Comparison of ENCODE assay signal across 17 cellular contexts in the genomic region with DNA sequence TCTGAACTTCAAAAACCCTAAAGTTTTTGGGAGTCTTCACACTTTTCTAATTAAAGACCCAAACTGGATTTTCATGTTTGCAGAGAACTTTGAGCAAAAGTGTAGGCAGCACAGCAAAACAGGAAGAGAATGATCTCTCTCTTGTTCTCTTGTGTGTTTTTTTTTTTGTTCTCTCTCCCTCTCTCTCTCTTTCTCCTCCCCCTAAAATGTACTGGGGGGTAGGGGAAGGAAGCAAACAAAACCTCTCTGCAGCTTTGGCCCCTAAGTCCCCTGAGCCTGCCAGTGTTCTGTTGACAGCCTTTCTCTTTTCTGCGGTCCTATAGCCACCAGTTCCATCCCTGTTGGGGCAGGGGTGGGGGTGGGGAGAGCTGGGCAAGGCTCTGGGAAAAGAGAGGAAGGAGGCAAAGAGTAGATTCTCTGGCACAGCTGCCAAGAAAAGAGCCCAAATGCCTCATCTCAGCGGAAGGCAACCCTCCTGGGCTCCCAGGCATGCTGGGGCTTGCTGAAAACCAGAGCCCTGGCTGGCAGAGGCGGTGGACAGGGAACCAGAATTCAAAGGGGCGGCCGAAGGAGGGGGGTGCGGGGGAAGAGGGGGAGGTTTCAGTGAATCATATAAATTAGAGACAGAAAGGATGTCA.
DNase-seq lines count a peak whose midpoint lies in the region; FAIRE-seq and TF ChIP-seq lines count a peak whose summit lies in the region.
"Had no signal": no experiment of that assay in that cellular context is flagged by ENCODE, and none has a peak within 500 bp of the region (broad histone marks: within the 10 kb centered on the region; RNA-seq: fewer than 3 reads in every experiment).

No MANE protein-coding gene starts in this region.

- peaks cover 0 to 5% (median 0%) of the 10 kb centered on the region in 4 donors for H3K27me3 ChIP-seq in esophagus muscularis mucosa

- TF ChIP-seq EP300 in esophagus muscularis mucosa (IDR thresholded peaks at IDR 0.05) = no peak

- peaks cover 0 to 23% (median 18%) of the 10 kb centered on the region in 4 donors for H3K9me3 ChIP-seq in esophagus muscularis mucosa

- intact Hi-C loops in esophagus muscularis mucosa (cut with DNase I) = no loop called here

- peaks cover 0 to 8% (median 2%) of the 10 kb centered on the region in 4 donors for H3K4me1 ChIP-seq in esophagus muscularis mucosa
- H3K4me1 ChIP-seq: parathyroid adenoma had no signal

- TF ChIP-seq CTCF in esophagus muscularis mucosa (IDR thresholded peaks at IDR 0.05) = no peak

- DNase-seq in NCI-H524 (lab: John Stamatoyannopoulos, UW) (peak; percentile 47 to 67), NCI-H524 treated with DMSO at 0.1 percent for 48 hours (lab: John Stamatoyannopoulos, UW) (no peak), SW480 (ENCODE audit: low spot score) (peak; percentile 96), glomerular visceral epithelial cell (ENCODE audit: extremely low spot score) (peak; percentile 58), urothelium cell line (ENCODE audit: low spot score) (peak; percentile 94), HCEC 1CT (no peak), esophagus muscularis mucosa (ENCODE audit: extremely low spot score) (no peak), GM03348 (ENCODE audit: low spot score) (no peak)
- DNase-seq: 8988T; activated CD4-positive, alpha-beta T cell treated with anti-CD3 and anti-CD28 coated beads, Interleukin-2, amount 50 U/mL, for 1 hour; activated gamma-delta T cell; DND-41; left ventricle myocardium inferior; stimulated activated CD4-positive, alpha-beta T cell treated with anti-CD3 and anti-CD28 coated beads, Interleukin-2, amount 100 ng/mL, for 48 hours; stimulated activated naive CD8-positive, alpha-beta T cell treated with anti-CD3 and anti-CD28 coated beads, Interleukin-15, Interleukin-2, amounts not matched to agents 100 U/mL and 50 U/mL, for 24 hours had no signal

- no peak overlapping the region for H3K4me3 ChIP-seq in esophagus muscularis mucosa
- H3K4me3 ChIP-seq: left ventricle myocardium inferior had no signal

- no peak overlapping the region for H3K27ac ChIP-seq in esophagus muscularis mucosa (replicated peaks in 1 of 4)
- H3K27ac ChIP-seq: left ventricle myocardium inferior, parathyroid adenoma had no signal

- WGBS in esophagus muscularis mucosa = 65% methylated on average over 5 of the region's 6 CpGs

- TF ChIP-seq POLR2A in esophagus muscularis mucosa (IDR thresholded peaks at IDR 0.05; ENCODE audit: low read depth) = no peak

- H3K36me3 ChIP-seq in esophagus muscularis mucosa = no peaks in the 10 kb centered on the region
- H3K36me3 ChIP-seq: left ventricle myocardium inferior had no signal

- FAIRE-seq in urothelium cell line (lab: Jason Lieb, UNC) = peak; percentile 86
- FAIRE-seq: colon had no signal

Comparison
In these comparisons a context has a peak if more than half of its experiments do, and no peak if none do; other contexts are left out.
1. DNase-seq: peak in NCI-H524 (2 of 2), SW480 (single experiment), glomerular visceral epithelial cell (single experiment) and urothelium cell line (single experiment); none in NCI-H524 treated with DMSO at 0.1 percent for 48 hours (single experiment), HCEC 1CT (single experiment), esophagus muscularis mucosa (single experiment) and GM03348 (single experiment).